In the genomic region with DNA sequence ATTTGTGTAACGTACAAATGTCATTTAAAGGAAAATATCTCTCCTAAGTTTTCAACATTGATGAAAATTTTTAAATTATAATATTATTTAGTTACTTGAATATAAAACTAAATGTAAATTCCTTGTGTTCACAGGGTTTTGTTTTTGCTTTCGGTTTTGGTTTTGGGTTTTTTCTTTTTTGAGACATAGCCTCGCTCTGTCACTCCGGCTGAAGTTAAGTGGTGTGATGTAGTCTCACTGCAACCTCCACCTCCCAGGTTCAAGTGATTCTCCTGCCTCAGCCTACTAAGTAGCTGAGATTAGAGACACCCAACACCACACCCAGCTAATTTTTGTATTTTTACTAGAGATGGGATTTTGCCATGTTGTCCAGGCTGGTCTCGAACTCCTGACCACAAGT, we compare ENCODE assay signal across 25 cellular contexts.
"Had no signal": no experiment of that assay in that cellular context is flagged by ENCODE, and none has a peak within 500 bp of the region (broad histone marks: within the 10 kb centered on the region; RNA-seq: fewer than 3 reads in every experiment).

No MANE protein-coding gene starts in this region.

- H3K36me3 ChIP-seq: esophagus muscularis mucosa, left ventricle myocardium inferior, neutrophil, ovary, tibial artery had no signal

- H3K27me3 ChIP-seq: esophagus muscularis mucosa, hepatocyte, neutrophil, ovary, tibial artery had no signal

- H3K27ac Mint-ChIP-seq: activated CD8-positive, alpha-beta T cell treated with anti-CD3 and anti-CD28 coated beads, Interleukin-2, amount 10 ng/mL, durations not matched to agents 7 days and 5 days; activated naive CD4-positive, alpha-beta T cell treated with anti-CD3 and anti-CD28 coated beads for 36 hours; activated naive CD8-positive, alpha-beta T cell treated with anti-CD3 and anti-CD28 coated beads, Interleukin-2, amount 10 ng/mL, durations not matched to agents 7 days and 5 days; mesothelial cell of epicardium; naive thymus-derived CD8-positive, alpha-beta T cell; stimulated activated naive CD8-positive, alpha-beta T cell treated with anti-CD3 and anti-CD28 coated beads, Interleukin-15, amount 100 ng/mL, for 72 hours had no signal

- ATAC-seq: activated CD4-positive, CD25-positive, alpha-beta regulatory T cell treated with anti-CD3 and anti-CD28 coated beads, Interleukin-2, amount 50 U/mL, for 24 hours; activated CD8-positive, alpha-beta T cell treated with anti-CD3 and anti-CD28 coated beads, Interleukin-2, amount 10 ng/mL, durations not matched to agents 7 days and 5 days; activated T-cell treated with anti-CD3 and anti-CD28 coated beads, Interleukin-2, amount 50 U/mL, for 4 hours; naive thymus-derived CD8-positive, alpha-beta T cell; right cardiac atrium; stimulated activated naive CD8-positive, alpha-beta T cell treated with anti-CD3 and anti-CD28 coated beads, Interleukin-15, amount 100 ng/mL, for 72 hours had no signal

- H3K4me2 ChIP-seq: hepatocyte had no signal

- H3K9me3 Mint-ChIP-seq: activated naive CD4-positive, alpha-beta T cell treated with anti-CD3 and anti-CD28 coated beads for 36 hours; activated T-cell treated with anti-CD3 and anti-CD28 coated beads, Interleukin-2, amount 50 U/mL, for 4 hours; naive thymus-derived CD8-positive, alpha-beta T cell; stimulated activated naive CD8-positive, alpha-beta T cell treated with anti-CD3 and anti-CD28 coated beads, Interleukin-15, amount 100 ng/mL, for 72 hours had no signal

- H3K79me2 ChIP-seq: hepatocyte had no signal

- H3K9me3 ChIP-seq: esophagus muscularis mucosa, left ventricle myocardium inferior, neutrophil, ovary, tibial artery had no signal

- DNase-seq: activated CD4-positive, alpha-beta T cell treated with anti-CD3 and anti-CD28 coated beads, Interleukin-2, amount 50 U/mL, for 1 hour; activated CD8-positive, alpha-beta memory T cell treated with anti-CD3 and anti-CD28 coated beads, Interleukin-2, amount 50 U/mL, for 4 hours; activated CD8-positive, alpha-beta T cell treated with anti-CD3 and anti-CD28 coated beads, Interleukin-2, amount 10 ng/mL, durations not matched to agents 7 days and 5 days; activated effector memory CD4-positive, alpha-beta T cell treated with Interleukin-2 at 50 U/mL for 16 hours; activated naive CD4-positive, alpha-beta T cell treated with anti-CD3 and anti-CD28 coated beads for 36 hours; activated naive CD8-positive, alpha-beta T cell treated with anti-CD3 and anti-CD28 coated beads, Interleukin-2, amount 10 ng/mL, durations not matched to agents 7 days and 5 days; activated T-cell treated with anti-CD3 and anti-CD28 coated beads, Interleukin-2, amount 50 U/mL, for 4 hours; amygdala; cerebellar nuclear complex; glutamatergic neuron; left ventricle myocardium inferior; naive thymus-derived CD8-positive, alpha-beta T cell; ovary; right cardiac atrium; stimulated activated CD4-positive, alpha-beta T cell treated with anti-CD3 and anti-CD28 coated beads, Interleukin-4, amount 100 ng/mL, for 4 hours; stimulated activated naive CD8-positive, alpha-beta T cell treated with anti-CD3 and anti-CD28 coated beads, Interleukin-15, amount 100 ng/mL, for 72 hours; tibial artery had no signal

- H3K4me3 Mint-ChIP-seq: activated CD8-positive, alpha-beta T cell treated with anti-CD3 and anti-CD28 coated beads, Interleukin-2, amount 10 ng/mL, durations not matched to agents 7 days and 5 days; activated naive CD4-positive, alpha-beta T cell treated with anti-CD3 and anti-CD28 coated beads for 36 hours; activated naive CD8-positive, alpha-beta T cell treated with anti-CD3 and anti-CD28 coated beads, Interleukin-2, amount 10 ng/mL, durations not matched to agents 7 days and 5 days; activated T-cell treated with anti-CD3 and anti-CD28 coated beads, Interleukin-2, amount 50 U/mL, for 4 hours; mesothelial cell of epicardium; stimulated activated naive CD8-positive, alpha-beta T cell treated with anti-CD3 and anti-CD28 coated beads, Interleukin-15, amount 100 ng/mL, for 72 hours had no signal

- H3K27me3 Mint-ChIP-seq: stimulated activated naive CD8-positive, alpha-beta T cell treated with anti-CD3 and anti-CD28 coated beads, Interleukin-15, amount 100 ng/mL, for 72 hours had no signal

- H3K4me1 Mint-ChIP-seq: stimulated activated naive CD8-positive, alpha-beta T cell treated with anti-CD3 and anti-CD28 coated beads, Interleukin-15, amount 100 ng/mL, for 72 hours had no signal

- FAIRE-seq: bronchial epithelial cell, frontal cortex had no signal

- H3K4me3 ChIP-seq: coronary artery, esophagus muscularis mucosa, hepatocyte, left ventricle myocardium inferior, ovary, tibial artery had no signal

- H2AFZ ChIP-seq: hepatocyte had no signal

- H3K27ac ChIP-seq: coronary artery, esophagus muscularis mucosa, hepatocyte, left ventricle myocardium inferior, neutrophil, ovary, tibial artery had no signal
